Comparison of ENCODE assay signal across 16 cellular contexts in genomic region chr5:74112372-74112875, GRCh38.
A peak's percentile ranks its signal among the peaks of the same experiment; 100 is the strongest.
DNase-seq lines count a peak whose midpoint lies in the region; ATAC-seq and TF ChIP-seq lines count a peak whose summit lies in the region.
"Had no signal": no experiment of that assay in that cellular context is flagged by ENCODE, and none has a peak within 500 bp of the region (broad histone marks: within the 10 kb centered on the region; RNA-seq: fewer than 3 reads in every experiment).

No MANE protein-coding gene starts in this region.

- H3K36me3 Mint-ChIP-seq in mesothelial cell of epicardium = no peaks in the 10 kb centered on the region
- H3K36me3 Mint-ChIP-seq: CD4-positive, CD25-positive, alpha-beta regulatory T cell; IgD-negative memory B cell had no signal

- ATAC-seq in HG03159 (IDR thresholded peaks at IDR 0.05; ENCODE audit: unreplicated experiment) = no peak
- no peak for ATAC-seq in GM21390 (IDR thresholded peaks at IDR 0.05; ENCODE audit: unreplicated experiment)

- H3K9me3 Mint-ChIP-seq in mesothelial cell of epicardium = no peaks in the 10 kb centered on the region

- H3K4me3 Mint-ChIP-seq in mesothelial cell of epicardium = no peak overlapping the region
- H3K4me3 Mint-ChIP-seq: IgD-negative memory B cell had no signal

- peaks cover 58% of the 10 kb centered on the region for H3K4me1 Mint-ChIP-seq in mesothelial cell of epicardium
- H3K4me1 Mint-ChIP-seq: CD4-positive, CD25-positive, alpha-beta regulatory T cell; IgD-negative memory B cell had no signal

- TF ChIP-seq CTCF in 22Rv1 (IDR thresholded peaks at IDR 0.05) = no peak
- no peak for TF ChIP-seq CTCF in mesothelial cell of epicardium (IDR thresholded peaks at IDR 0.05; ENCODE audit: unreplicated experiment)

- peak overlapping the region; percentile 87 for H3K27ac Mint-ChIP-seq in mesothelial cell of epicardium
- H3K27ac Mint-ChIP-seq: CD4-positive, CD25-positive, alpha-beta regulatory T cell; IgD-negative memory B cell had no signal

- H3K27ac ChIP-seq in 22Rv1 = peak overlapping the region; percentile 63
- H3K27ac ChIP-seq: SK-N-MC had no signal

- no peaks in the 10 kb centered on the region for H3K27me3 Mint-ChIP-seq in mesothelial cell of epicardium (ENCODE audit: low read depth)

- DNase-seq in DMS153 treated with DMSO at 0.1 percent for 48 hours (lab: John Stamatoyannopoulos, UW; ENCODE audit: unreplicated experiment) = peak; percentile 19
- DNase-seq in NCI-H774 (lab: John Stamatoyannopoulos, UW) = peak; percentile 77
- DNase-seq in mesothelial cell of epicardium (ENCODE audit: low spot score in 2 of 2, unreplicated experiment in 2 of 2) = no peak
- DNase-seq in OCI-M2 (lab: John Stamatoyannopoulos, UW; ENCODE audit: unreplicated experiment) = no peak
- DNase-seq: AML-193; CD4-positive, CD25-positive, alpha-beta regulatory T cell; H7; MV-4-11; NCI-H1694 treated with DMSO at 0.1 percent for 48 hours; NCI-H524; T-helper 1 cell had no signal

Comparison
In these comparisons a context has a peak if more than half of its experiments do, and no peak if none do; other contexts are left out.
1. DNase-seq: peak in DMS153 treated with DMSO at 0.1 percent for 48 hours (single experiment) and NCI-H774 (single experiment); none in mesothelial cell of epicardium (0 of 2) and OCI-M2 (single experiment).